8 cellular contexts compared by ENCODE assay signal in the genomic region with DNA sequence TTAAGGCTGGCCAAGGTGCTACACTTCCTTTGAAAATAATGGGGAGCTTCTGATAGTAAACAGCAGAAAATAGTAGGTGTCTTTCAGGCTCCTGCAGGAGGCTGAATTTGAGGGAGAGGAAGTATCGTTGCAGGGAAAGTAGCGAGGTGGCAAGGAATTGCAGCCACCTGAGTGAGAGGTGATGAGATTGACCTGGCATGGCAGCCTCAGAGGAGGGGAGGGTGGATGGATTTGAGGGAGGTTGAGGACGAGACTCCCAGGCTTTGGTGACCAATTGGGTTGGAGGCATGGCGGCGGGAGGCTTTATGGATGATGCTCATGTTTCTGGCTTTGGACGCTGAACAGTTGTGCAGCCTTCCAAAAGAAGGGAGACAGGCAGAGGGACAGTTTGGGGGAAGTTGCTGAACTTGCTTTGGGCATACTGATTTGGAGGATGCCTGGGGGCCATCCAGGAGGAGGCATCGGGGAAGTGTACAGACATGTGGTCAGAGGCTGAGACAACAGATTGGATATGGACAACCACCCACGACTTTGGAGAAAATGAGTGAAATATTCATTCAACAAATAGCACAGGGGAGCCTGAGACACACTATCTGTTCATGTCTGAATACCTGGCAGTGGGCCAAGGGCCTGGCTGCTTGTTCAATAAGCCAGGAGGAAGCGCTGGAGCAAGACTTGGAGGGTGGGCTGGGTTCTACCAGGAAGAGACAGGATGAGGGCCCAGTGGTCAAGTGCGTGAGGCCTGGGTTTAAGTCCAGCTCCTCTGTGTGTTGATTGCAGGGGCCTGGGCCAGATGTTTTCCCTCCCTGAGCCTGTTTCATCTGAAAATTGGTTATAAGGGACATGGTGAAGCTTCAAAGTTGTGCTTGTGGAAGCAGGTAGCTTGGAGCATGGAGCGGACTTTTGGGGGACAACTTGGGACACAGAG.
DNase-seq lines count a peak whose midpoint lies in the region; ATAC-seq and TF ChIP-seq lines count a peak whose summit lies in the region.

No MANE protein-coding gene starts in this region.

- H3K36me3 ChIP-seq in Panc1 (ENCODE audit: control insufficient read depth, insufficient read depth, low read length): no peaks in the 10 kb centered on the region

- in situ Hi-C loops in Panc1 (cut with HindIII; ENCODE audit: low pct_unique_long_range_greater_than_20kb, low sequenced_read_pairs): no loop called here

- TF ChIP-seq CTCF in Panc1 (IDR thresholded peaks at IDR 0.05) (no peak), fibroblast of pulmonary artery (IDR thresholded peaks at IDR 0.05; ENCODE audit: low read length, missing control alignments) (no peak)

- H3K27me3 ChIP-seq in Panc1 (ENCODE audit: control insufficient read depth, insufficient read depth, low read length): no peaks in the 10 kb centered on the region

- peak overlapping the region; percentile 35; the same call in 1 of the 2 replicates for H3K27ac ChIP-seq in Panc1 (ENCODE audit: low read length)

- intact Hi-C loops in Panc1 (cut with micrococcal nuclease; ENCODE audit: unreplicated experiment) (no loop called here), posterior vena cava (cut with DNase I) (loop anchor here in 1 of 2 donors (5.0 kb wide), 1 partner anchor 93 kb away; no protein-coding TSS in a partner anchor)

- H3K9me3 ChIP-seq in Panc1 (ENCODE audit: control insufficient read depth, insufficient read depth, low read depth, low read length): no peaks in the 10 kb centered on the region

- no TSS peak for BruUV-seq in Panc1 (replicated peaks; lab: Mats Ljungman, UMichigan)

- DNase-seq in ELR (ENCODE audit: low read depth): peak; percentile 53
- no peak for DNase-seq in Panc1 (ENCODE audit: low read depth, low spot score)
- DNase-seq in fibroblast of pulmonary artery (ENCODE audit: low read depth): peak; percentile 98
- DNase-seq in posterior vena cava (ENCODE audit: low spot score): peak; percentile 93
- DNase-seq in activated gamma-delta T cell (lab: John Stamatoyannopoulos, UW): no peak

- CTCF ChIA-PET in Panc1 (lab: Charles Lee): no interaction called here

- H3K4me3 ChIP-seq in Panc1 (ENCODE audit: low read depth in 2 of 2, low read length in 2 of 2) (no peak overlapping the region), fibroblast of pulmonary artery (replicated peaks; ENCODE audit: low read depth, low read length) (no peak overlapping the region)

- peaks cover 22% of the 10 kb centered on the region for H3K4me1 ChIP-seq in Panc1 (ENCODE audit: control insufficient read depth, insufficient read depth, low read length)

- ATAC-seq in Panc1 (no peak), HG02759 (IDR thresholded peaks at IDR 0.05; ENCODE audit: unreplicated experiment) (no peak), HG02884 (IDR thresholded peaks at IDR 0.05; ENCODE audit: unreplicated experiment) (no peak), HG02970 (IDR thresholded peaks at IDR 0.05; ENCODE audit: low FRiP score, unreplicated experiment) (no peak)

- POLR2A ChIA-PET in Panc1 (lab: Charles Lee): interaction anchor here (0.6 kb wide), 1 partner anchor 1486 kb away, joined by 4 read pairs; no protein-coding TSS in a partner anchor

Comparison
In these comparisons a context has a peak if more than half of its experiments do, and no peak if none do; other contexts are left out.
1. DNase-seq: peak in ELR (single experiment), fibroblast of pulmonary artery (single experiment) and posterior vena cava (single experiment); none in Panc1 (single experiment) and activated gamma-delta T cell (single experiment).